12 cellular contexts compared by ENCODE assay signal in the genomic region with DNA sequence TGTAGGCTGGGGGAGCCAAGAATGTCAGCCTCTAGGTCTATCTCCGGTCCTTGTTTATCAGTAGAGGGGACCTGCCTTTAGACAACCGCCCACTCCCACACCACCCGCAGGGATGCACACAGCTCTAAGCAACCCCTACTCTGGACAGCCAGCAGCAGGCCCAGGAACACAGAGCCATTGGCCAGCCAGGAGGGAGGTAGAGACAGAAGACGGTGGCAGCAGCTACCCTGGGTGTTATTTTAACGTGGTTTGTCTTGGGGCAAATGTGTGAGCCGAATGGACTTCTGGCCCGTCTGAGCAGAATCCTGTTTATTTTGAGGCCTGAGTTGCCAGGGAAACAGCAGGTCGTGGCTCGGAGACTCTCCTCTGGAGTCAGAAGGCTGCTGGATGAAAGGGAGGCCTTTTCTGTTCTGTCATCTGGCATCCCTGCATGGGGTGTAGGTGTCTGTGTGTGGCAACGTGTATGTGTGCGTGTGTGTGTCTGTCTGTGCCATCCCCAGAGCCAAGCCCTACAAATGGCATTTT. TPM values are rescaled to one million over a fixed set of nuclear protein-coding genes. Genes with fewer than 3 reads are reported as not detected.
DNase-seq lines count a peak whose midpoint lies in the region; ATAC-seq and TF ChIP-seq lines count a peak whose summit lies in the region.
"Had no signal": no experiment of that assay in that cellular context is flagged by ENCODE, and none has a peak within 500 bp of the region (broad histone marks: within the 10 kb centered on the region; RNA-seq: fewer than 3 reads in every experiment).

No MANE protein-coding gene starts in this region.

- H3K27me3 ChIP-seq in lung (ENCODE audit: control insufficient read depth, insufficient read depth): no peaks in the 10 kb centered on the region

- TF ChIP-seq CTCF in coronary artery (IDR thresholded peaks at IDR 0.05) (no peak), lung (IDR thresholded peaks at IDR 0.05; ENCODE audit: control extremely low read depth, extremely low read depth) (no peak)

- H3K4me1 ChIP-seq in lung (ENCODE audit: control insufficient read depth in 2 of 2, insufficient read depth in 2 of 2, low read length in 2 of 2): peaks cover 4 to 16% of the 10 kb centered on the region in 2 donors

- DNase-seq in RPMI7951 (ENCODE audit: low read depth): peak; percentile 87
- peak; percentile 81 for DNase-seq in coronary artery (ENCODE audit: low spot score)
- no peak for DNase-seq in lung (ENCODE audit: low spot score)
- peak; percentile 54 for DNase-seq in superior temporal gyrus (ENCODE audit: extremely low spot score)
- no peak for DNase-seq in D341Med (ENCODE audit: low spot score)
- DNase-seq in dermis blood vessel endothelial cell: no peak
- DNase-seq: activated naive CD4-positive, alpha-beta T cell treated with Interleukin-2 at 50 U/mL for 16 hours; DMS79; immature natural killer cell; KG1 had no signal

- peak overlapping the region; percentile 64 for H3K4me3 ChIP-seq in coronary artery
- no peak overlapping the region for H3K4me3 ChIP-seq in lung

- H3K27ac ChIP-seq in coronary artery: peak overlapping the region; percentile 54 to 95
- peak overlapping the region; percentile 8 to 47 for H3K27ac ChIP-seq in lung (ENCODE audit: low read depth in 1 of 2, low read length in 1 of 2)

- WGBS in lung, 2 donors: 59 to 72% methylated on average over 11 of the region's 11 CpGs

- no peaks in the 10 kb centered on the region for H3K9me3 ChIP-seq in lung (ENCODE audit: control insufficient read depth in 2 of 2, insufficient read depth in 1 of 2, low read length in 1 of 2)

- H3K36me3 ChIP-seq in lung (ENCODE audit: control insufficient read depth in 2 of 2, insufficient read depth in 2 of 2, low read length in 2 of 2): no peaks in the 10 kb centered on the region

- ATAC-seq in lung (ENCODE audit: insufficient read depth, low FRiP score): no peak
- no peak for ATAC-seq in GM19395 (IDR thresholded peaks at IDR 0.05; ENCODE audit: unreplicated experiment)
- no peak for ATAC-seq in HG03565 (IDR thresholded peaks at IDR 0.05; ENCODE audit: unreplicated experiment)

RNA-seq across cellular contexts. Expression of a gene that starts 0.4 kb away (rescaled TPM):
- total RNA-seq in RPMI7951 (2014; rRNA removed; shearing (Covaris generic)): 11.5 and 13.1 TPM in 2 replicates
- total RNA-seq in lung (1 to 10 TPM in 1 of 2 donors, under 1 TPM in 1; 0.98 to 1.4 TPM), dermis blood vessel endothelial cell (0.19 and 0.85 TPM in 2 replicates)
- 1 to 10 TPM in 1 of 2 donors, under 1 TPM in 1; 0.47 to 1.1 TPM for polyA plus RNA-seq in lung
- polyA plus RNA-seq: immature natural killer cell had no signal

Comparison
In these comparisons a context has a peak if more than half of its experiments do, and no peak if none do; other contexts are left out.
1. DNase-seq: peak in RPMI7951 (single experiment), coronary artery (single experiment) and superior temporal gyrus (single experiment); none in lung (single experiment), D341Med (single experiment) and dermis blood vessel endothelial cell (single experiment).